19 cellular contexts compared by ENCODE assay signal in the genomic region with DNA sequence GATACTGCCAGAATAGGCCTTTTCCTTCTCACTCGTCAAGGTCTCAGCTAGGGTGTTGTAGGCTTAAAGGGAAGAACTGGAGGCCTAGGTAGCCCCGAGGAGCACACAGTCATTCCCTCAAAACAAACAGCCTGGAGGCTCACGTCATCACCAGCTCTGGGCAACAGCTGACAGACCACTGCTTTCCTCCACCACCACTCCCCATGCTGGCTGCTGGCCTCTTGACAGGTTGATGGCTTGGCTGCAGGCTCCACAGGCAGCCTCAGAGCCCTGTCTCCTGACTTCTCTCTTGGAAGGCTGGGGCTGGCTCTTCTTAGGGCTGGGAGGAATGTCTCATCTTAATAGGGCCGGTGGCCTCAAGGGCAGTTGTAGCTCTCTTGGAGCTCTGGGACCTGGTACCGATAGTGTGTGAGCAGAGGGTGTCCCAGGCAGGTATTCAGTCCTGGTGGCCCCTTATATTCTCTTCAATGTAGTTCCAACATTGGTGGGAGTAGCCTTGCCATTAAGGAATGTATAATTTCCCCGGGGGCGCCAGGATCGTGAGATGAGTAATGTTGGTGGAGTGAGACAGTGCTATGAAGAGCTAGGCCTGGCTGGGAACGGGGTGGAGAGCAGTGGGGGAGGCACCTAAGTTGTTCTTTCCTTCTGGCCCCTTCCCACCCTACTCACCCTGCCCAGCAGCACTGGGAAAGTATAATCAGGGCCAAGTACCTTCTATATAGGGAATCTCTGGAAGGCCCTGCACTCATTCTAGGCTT. TPM values are rescaled to one million over a fixed set of nuclear protein-coding genes. Genes with fewer than 3 reads are reported as not detected.
DNase-seq lines count a peak whose midpoint lies in the region; ATAC-seq and TF ChIP-seq lines count a peak whose summit lies in the region.
"Had no signal": no experiment of that assay in that cellular context is flagged by ENCODE, and none has a peak within 500 bp of the region (broad histone marks: within the 10 kb centered on the region; RNA-seq: fewer than 3 reads in every experiment).

No MANE protein-coding gene starts in this region.

- intact Hi-C loops in PC-9 (cut with micrococcal nuclease; ENCODE audit: unreplicated experiment): no loop called here

- peaks cover 26% of the 10 kb centered on the region; the same call in 1 of the 2 replicates for H3F3A ChIP-seq in PC-9 (ENCODE audit: insufficient read depth, low read depth)

- H3K4me1 ChIP-seq in PC-9 (replicated peaks; ENCODE audit: insufficient read depth): no peaks in the 10 kb centered on the region
- peaks cover 0 to 13% of the 10 kb centered on the region in 2 donors for H3K4me1 ChIP-seq in muscle layer of duodenum (ENCODE audit: control insufficient read depth in 1 of 2, insufficient read depth in 2 of 2, low read length in 2 of 2)
- H3K4me1 ChIP-seq: BE2C had no signal

- POLR2A ChIA-PET in PC-9 (lab: Charles Lee; ENCODE audit: unreplicated experiment): no interaction called here

- no peaks in the 10 kb centered on the region for H3K9me3 Mint-ChIP-seq in endothelial cell (ENCODE audit: unreplicated experiment)
- H3K9me3 Mint-ChIP-seq: stimulated activated naive B cell treated with anti-CD40 and anti-IgM and Interleukin-4, amounts not matched to agents 10 μg/mL and 1 μg/mL and 100 μg/mL, for 72 hours; T-helper 1 cell treated with Interleukin-12 subunit alpha and Interleukin-12 subunit beta and Interleukin-4 antibody, amounts not matched to agents 30 μg/mL and 1 μg/mL, for 36 hours had no signal

- no peak overlapping the region for H3K27ac Mint-ChIP-seq in endothelial cell (ENCODE audit: unreplicated experiment)
- H3K27ac Mint-ChIP-seq: stimulated activated naive B cell treated with anti-CD40 and anti-IgM and Interleukin-4, amounts not matched to agents 10 μg/mL and 1 μg/mL and 100 μg/mL, for 72 hours; T-helper 1 cell treated with Interleukin-12 subunit alpha and Interleukin-12 subunit beta and Interleukin-4 antibody, amounts not matched to agents 30 μg/mL and 1 μg/mL, for 36 hours had no signal

- H2AFZ ChIP-seq in PC-9: no peak overlapping the region

- CTCF ChIA-PET in PC-9 (lab: Charles Lee): no interaction called here

- 0 out of 2 replicates have a peak, but pooled peaks cover 3% of the 10 kb centered on the region for H4K20me1 ChIP-seq in PC-9 (ENCODE audit: insufficient read depth)

- H3K27me3 ChIP-seq in PC-9 (ENCODE audit: insufficient read depth, low read depth): no peaks in the 10 kb centered on the region
- no peaks in the 10 kb centered on the region for H3K27me3 ChIP-seq in muscle layer of duodenum (ENCODE audit: low read depth, low read length)
- H3K27me3 ChIP-seq: BE2C had no signal

- H3K4me3 ChIP-seq in PC-9: no peak overlapping the region
- H3K4me3 ChIP-seq in muscle layer of duodenum (ENCODE audit: low read depth in 1 of 2, low read length in 2 of 2): no peak overlapping the region
- H3K4me3 ChIP-seq: mucosa of descending colon, prostate gland had no signal

- peaks cover 15% of the 10 kb centered on the region for H3K27me3 Mint-ChIP-seq in endothelial cell (ENCODE audit: unreplicated experiment)
- H3K27me3 Mint-ChIP-seq: stimulated activated naive B cell treated with anti-CD40 and anti-IgM and Interleukin-4, amounts not matched to agents 10 μg/mL and 1 μg/mL and 100 μg/mL, for 72 hours had no signal

- H3K4me1 Mint-ChIP-seq in endothelial cell (ENCODE audit: unreplicated experiment): peaks cover 14% of the 10 kb centered on the region

- no TSS peak for BruUV-seq in PC-9 (replicated peaks; lab: Mats Ljungman, UMichigan)

- H3K9me2 ChIP-seq in PC-9 (ENCODE audit: insufficient read depth): no peaks in the 10 kb centered on the region

- no peaks in the 10 kb centered on the region for H3K79me2 ChIP-seq in PC-9 (ENCODE audit: low read depth)

- H3K4me2 ChIP-seq in PC-9: no peak overlapping the region

- DNase-seq in AG08396 (ENCODE audit: low spot score) (peak; percentile 82), PC-9 (no peak), endothelial cell (ENCODE audit: low spot score) (no peak)
- no peak for DNase-seq in activated CD4-positive, alpha-beta T cell treated with anti-CD3 and anti-CD28 coated beads, Interleukin-2, amount 50 U/mL, for 4 hours
- DNase-seq: activated effector memory CD4-positive, alpha-beta T cell treated with anti-CD3 and anti-CD28 coated beads, Interleukin-2, amount 50 U/mL, for 16 hours; BE2C; central memory CD4-positive, alpha-beta T cell; DMS53; HCEC 1CT; mucosa of descending colon; OCI-M1; stimulated activated CD4-positive, alpha-beta T cell treated with anti-CD3 and anti-CD28 coated beads, Interleukin-4, amount 100 ng/mL, for 4 hours; stimulated activated naive B cell treated with anti-CD40 and anti-IgM and Interleukin-4, amounts not matched to agents 10 μg/mL and 1 μg/mL and 100 μg/mL, for 72 hours had no signal

- peaks cover 68% of the 10 kb centered on the region for H3K36me3 Mint-ChIP-seq in endothelial cell (ENCODE audit: low read depth, unreplicated experiment)

- peak overlapping the region; percentile 42 for H3K4me3 Mint-ChIP-seq in endothelial cell (ENCODE audit: unreplicated experiment)
- H3K4me3 Mint-ChIP-seq: stimulated activated naive B cell treated with anti-CD40 and anti-IgM and Interleukin-4, amounts not matched to agents 10 μg/mL and 1 μg/mL and 100 μg/mL, for 72 hours; T-helper 1 cell treated with Interleukin-12 subunit alpha and Interleukin-12 subunit beta and Interleukin-4 antibody, amounts not matched to agents 30 μg/mL and 1 μg/mL, for 36 hours had no signal

- H3K9me3 ChIP-seq in PC-9 (ENCODE audit: insufficient read depth, low read depth): no peaks in the 10 kb centered on the region
- H3K9me3 ChIP-seq in muscle layer of duodenum (ENCODE audit: control insufficient read depth in 1 of 2, low read length in 2 of 2): no peaks in the 10 kb centered on the region
- H3K9me3 ChIP-seq: BE2C, mucosa of descending colon, prostate gland had no signal

- no peak for ATAC-seq in HG02623 (IDR thresholded peaks at IDR 0.05; ENCODE audit: unreplicated experiment)
- ATAC-seq in activated CD4-positive, CD25-positive, alpha-beta regulatory T cell treated with anti-CD3 and anti-CD28 coated beads, Interleukin-2, amount 50 U/mL, for 24 hours: no peak
- no peak for ATAC-seq in GM19035 (IDR thresholded peaks at IDR 0.05; ENCODE audit: unreplicated experiment)
- ATAC-seq: mucosa of descending colon; stimulated activated naive B cell treated with anti-CD40 and anti-IgM and Interleukin-4, amounts not matched to agents 10 μg/mL and 1 μg/mL and 100 μg/mL, for 72 hours had no signal

- H3K27ac ChIP-seq in PC-9 (0 out of 2 replicates have a peak overlapping the region, but pooled peaks have one; percentile 3), muscle layer of duodenum (ENCODE audit: low read length) (peak overlapping the region; percentile 13)
- H3K27ac ChIP-seq: prostate gland had no signal

- H3K36me3 ChIP-seq in PC-9 (ENCODE audit: low read depth) (peaks cover 35% of the 10 kb centered on the region), muscle layer of duodenum (ENCODE audit: control insufficient read depth in 1 of 2, insufficient read depth in 2 of 2, low read length in 2 of 2) (peaks cover 69 to 89% of the 10 kb centered on the region in 2 donors)

- no peak for TF ChIP-seq CTCF in PC-9 (conservative IDR thresholded peaks at IDR 0.05)
- TF ChIP-seq CTCF in endothelial cell (IDR thresholded peaks at IDR 0.05; ENCODE audit: unreplicated experiment): no peak

RNA-seq across cellular contexts. Expression of a gene that starts 6.1 kb away (rescaled TPM):
- total RNA-seq in PC-9 (2021): 586 and 606 TPM in 2 replicates
- total RNA-seq in endothelial cell (ENCODE audit: unreplicated experiment): 401 TPM

RNA-seq across cellular contexts. Expression of a gene that starts 13.4 kb away (rescaled TPM):
- 101 and 108 TPM in 2 replicates for total RNA-seq in PC-9 (2021)
- total RNA-seq in endothelial cell (ENCODE audit: unreplicated experiment): 103 TPM

RNA-seq across cellular contexts. Expression of a gene that starts 17.5 kb away (rescaled TPM):
- 98.8 and 137 TPM in 2 replicates for total RNA-seq in PC-9 (2021)
- 68.1 TPM for total RNA-seq in endothelial cell (ENCODE audit: unreplicated experiment)

RNA-seq across cellular contexts. Expression of a gene that starts 33.4 kb away (rescaled TPM):
- total RNA-seq in PC-9 (2021) (45.7 and 54.1 TPM in 2 replicates), endothelial cell (ENCODE audit: unreplicated experiment) (37.0 TPM)
